Comparison of ENCODE assay signal across 10 cellular contexts in the genomic region with DNA sequence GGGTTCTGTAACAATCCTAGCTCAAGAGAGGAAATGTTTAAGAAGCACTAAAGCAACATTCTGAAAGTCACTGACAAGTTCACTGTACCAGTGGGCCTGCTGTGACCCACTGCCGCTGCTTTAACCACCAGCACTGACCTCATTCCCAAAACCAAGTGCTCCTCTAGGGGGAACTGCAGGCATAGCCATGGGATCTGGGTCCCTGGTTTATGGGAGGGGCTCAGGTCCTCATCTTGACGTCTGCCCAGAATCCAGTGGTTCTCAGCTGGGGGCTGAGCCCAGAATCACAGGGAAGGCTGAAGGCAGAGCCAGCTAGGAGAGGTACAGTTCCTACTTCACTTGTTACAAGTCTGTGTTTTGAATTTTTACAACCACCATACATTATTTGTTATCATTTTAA.
DNase-seq lines count a peak whose midpoint lies in the region; ATAC-seq and TF ChIP-seq lines count a peak whose summit lies in the region.
"Had no signal": no experiment of that assay in that cellular context is flagged by ENCODE, and none has a peak within 500 bp of the region (broad histone marks: within the 10 kb centered on the region; RNA-seq: fewer than 3 reads in every experiment).

No MANE protein-coding gene starts in this region.

- TF ChIP-seq CTCF in AG09319 (IDR thresholded peaks at IDR 0.05; ENCODE audit: low read depth, low read length), result peak; percentile 28
- peak; percentile 55 for TF ChIP-seq CTCF in brain microvascular endothelial cell (IDR thresholded peaks at IDR 0.05; ENCODE audit: low read depth, low read length, missing control alignments)

- no peak overlapping the region for H3K4me3 ChIP-seq in brain microvascular endothelial cell (ENCODE audit: low read depth, low read length)
- H3K4me3 ChIP-seq: HAP-1 had no signal

- H3K27ac ChIP-seq in brain microvascular endothelial cell, result no peak overlapping the region

- H3K36me3 ChIP-seq in brain microvascular endothelial cell (replicated peaks), result no peaks in the 10 kb centered on the region

- DNase-seq in AG09319 (ENCODE audit: extremely low read depth, low read depth), result no peak
- DNase-seq in HuH-7.5 (ENCODE audit: low spot score), result peak; percentile 34
- peak; percentile 8 for DNase-seq in brain microvascular endothelial cell
- peak; percentile 43 for DNase-seq in left kidney (ENCODE audit: low read depth, low spot score)
- no peak for DNase-seq in NCI-H446 (lab: John Stamatoyannopoulos, UW)
- DNase-seq in NCI-H2171 (lab: John Stamatoyannopoulos, UW), result no peak
- no peak for DNase-seq in NCI-H2029 (lab: John Stamatoyannopoulos, UW)
- DNase-seq: NCI-H1048 had no signal

- in situ Hi-C loops in brain microvascular endothelial cell (cut with HindIII; ENCODE audit: low pct_ligation_motif_present, low sequenced_read_pairs), result no loop called here

- ATAC-seq in HG02642 (IDR thresholded peaks at IDR 0.05; ENCODE audit: poor library complexity, unreplicated experiment), result no peak

- H3K27me3 ChIP-seq in brain microvascular endothelial cell (replicated peaks), result no peaks in the 10 kb centered on the region

Comparison
In these comparisons a context has a peak if more than half of its experiments do, and no peak if none do; other contexts are left out.
1. DNase-seq: peak in HuH-7.5 (single experiment), brain microvascular endothelial cell (single experiment) and left kidney (single experiment); none in AG09319 (single experiment), NCI-H446 (0 of 2), NCI-H2171 (single experiment) and NCI-H2029 (single experiment).